ENCODE assay signal across 25 cellular contexts in genomic region chr20:42319614-42320013, GRCh38.
DNase-seq lines count a peak whose midpoint lies in the region; ATAC-seq and TF ChIP-seq lines count a peak whose summit lies in the region.
"Had no signal": no experiment of that assay in that cellular context is flagged by ENCODE, and none has a peak within 500 bp of the region (broad histone marks: within the 10 kb centered on the region; RNA-seq: fewer than 3 reads in every experiment).

No MANE protein-coding gene starts in this region.

- H3K36me3 ChIP-seq in heart left ventricle: no peaks in the 10 kb centered on the region
- H3K36me3 ChIP-seq in parathyroid adenoma (ENCODE audit: control insufficient read depth, insufficient read depth, low read length): no peaks in the 10 kb centered on the region
- no peaks in the 10 kb centered on the region for H3K36me3 ChIP-seq in neural progenitor cell
- H3K36me3 ChIP-seq: BE2C, BLaER1 had no signal

- no peaks in the 10 kb centered on the region for H4K20me1 ChIP-seq in neural progenitor cell (ENCODE audit: low read depth)
- H4K20me1 ChIP-seq: BLaER1 had no signal

- no peak overlapping the region for H3K4me3 Mint-ChIP-seq in neural progenitor cell
- H3K4me3 Mint-ChIP-seq: CD14-positive monocyte; CD4-positive, alpha-beta memory T cell; CD4-positive, CD25-positive, alpha-beta regulatory T cell; CD8-positive, alpha-beta memory T cell had no signal

- no peak overlapping the region for H2AFZ ChIP-seq in parathyroid adenoma
- H2AFZ ChIP-seq in neural progenitor cell (replicated peaks): no peak overlapping the region

- no peak overlapping the region for H3K4me2 ChIP-seq in parathyroid adenoma (ENCODE audit: low read length)
- H3K4me2 ChIP-seq in neural progenitor cell: no peak overlapping the region
- H3K4me2 ChIP-seq: BLaER1 had no signal

- no peaks in the 10 kb centered on the region for H3K27me3 Mint-ChIP-seq in neural progenitor cell (ENCODE audit: insufficient read depth, low read depth)
- H3K27me3 Mint-ChIP-seq: CD4-positive, alpha-beta memory T cell; CD8-positive, alpha-beta memory T cell had no signal

- intact Hi-C loops in Right ventricle myocardium superior (cut with DNase I) (no loop called here), heart left ventricle (cut with DNase I) (no loop called here), left ventricle myocardium superior (cut with micrococcal nuclease) (no loop called here), left cardiac atrium (cut with DNase I) (no loop called here)

- no peaks in the 10 kb centered on the region for H3K36me3 Mint-ChIP-seq in neural progenitor cell
- H3K36me3 Mint-ChIP-seq: CD14-positive monocyte; CD4-positive, alpha-beta memory T cell; CD4-positive, CD25-positive, alpha-beta regulatory T cell; CD8-positive, alpha-beta memory T cell had no signal

- H3F3A ChIP-seq in neural progenitor cell (ENCODE audit: low read depth): no peaks in the 10 kb centered on the region

- no peak for TF ChIP-seq POLR2A in heart left ventricle (IDR thresholded peaks at IDR 0.05)

- H3K79me2 ChIP-seq in parathyroid adenoma (no peaks in the 10 kb centered on the region), neural progenitor cell (ENCODE audit: low read depth) (no peaks in the 10 kb centered on the region)

- ATAC-seq in Right ventricle myocardium superior (ENCODE audit: poor library complexity) (peak; percentile 83), heart left ventricle (no peak), left ventricle myocardium superior (peak; percentile 81), left cardiac atrium (no peak)
- ATAC-seq: GM12878 had no signal

- H3K9me3 ChIP-seq in heart left ventricle (peaks cover 0 to 6% (median 0%) of the 10 kb centered on the region in 12 donors), parathyroid adenoma (ENCODE audit: control insufficient read depth, low read length) (no peaks in the 10 kb centered on the region), neural progenitor cell (ENCODE audit: low read depth) (no peaks in the 10 kb centered on the region)
- H3K9me3 ChIP-seq: BE2C, BLaER1 had no signal

- H3K27me3 ChIP-seq in heart left ventricle (no peaks in the 10 kb centered on the region), parathyroid adenoma (ENCODE audit: control insufficient read depth, insufficient read depth, low read length) (no peaks in the 10 kb centered on the region), neural progenitor cell (no peaks in the 10 kb centered on the region)
- H3K27me3 ChIP-seq: BE2C, BLaER1 had no signal

- H3K4me1 Mint-ChIP-seq in neural progenitor cell: peaks cover 11% of the 10 kb centered on the region
- H3K4me1 Mint-ChIP-seq: CD14-positive monocyte; CD4-positive, alpha-beta memory T cell; CD4-positive, CD25-positive, alpha-beta regulatory T cell; CD8-positive, alpha-beta memory T cell had no signal

- no peak overlapping the region for H3K9ac ChIP-seq in parathyroid adenoma
- no peak overlapping the region for H3K9ac ChIP-seq in neural progenitor cell
- H3K9ac ChIP-seq: BLaER1 had no signal

- H3K4me1 ChIP-seq in heart left ventricle: peaks cover 0 to 13% (median 0%) of the 10 kb centered on the region in 12 donors
- peaks cover 23% of the 10 kb centered on the region for H3K4me1 ChIP-seq in parathyroid adenoma
- peaks cover 10% of the 10 kb centered on the region for H3K4me1 ChIP-seq in neural progenitor cell
- H3K4me1 ChIP-seq: BE2C had no signal

- H3K4me3 ChIP-seq in heart left ventricle (no peak overlapping the region), parathyroid adenoma (ENCODE audit: low read depth, low read length) (no peak overlapping the region), neural progenitor cell (no peak overlapping the region)
- H3K4me3 ChIP-seq: BLaER1, GM12878 had no signal

- H3K27ac ChIP-seq in heart left ventricle (no peak overlapping the region), parathyroid adenoma (peak overlapping the region; percentile 60), neural progenitor cell (no peak overlapping the region)
- H3K27ac ChIP-seq: BLaER1 had no signal

- no peak for DNase-seq in Right ventricle myocardium superior
- DNase-seq in heart left ventricle: no peak
- DNase-seq in left ventricle myocardium superior: no peak
- no peak for DNase-seq in left cardiac atrium
- DNase-seq in NCI-H524 (lab: John Stamatoyannopoulos, UW): no peak
- no peak for DNase-seq in neural progenitor cell (ENCODE audit: low spot score)
- DNase-seq: 8988T; ACHN; BE2C; C1 segment of cervical spinal cord; CD4-positive, alpha-beta memory T cell; CD4-positive, CD25-positive, alpha-beta regulatory T cell; CD8-positive, alpha-beta memory T cell; COR-L47; DMS 273 treated with DMSO at 0.1 percent for 48 hours; DMS153; DMS53; DMS79; DND-41; EL; GDM1 had no signal

- no peak for TF ChIP-seq CTCF in heart left ventricle (IDR thresholded peaks at IDR 0.05)
- TF ChIP-seq CTCF in parathyroid adenoma (IDR thresholded peaks at IDR 0.05): no peak
- no peak for TF ChIP-seq CTCF in neural progenitor cell (IDR thresholded peaks at IDR 0.05)

- H3K27ac Mint-ChIP-seq in neural progenitor cell: no peak overlapping the region
- H3K27ac Mint-ChIP-seq: CD4-positive, alpha-beta memory T cell; CD4-positive, CD25-positive, alpha-beta regulatory T cell; CD8-positive, alpha-beta memory T cell had no signal

- peaks cover 4% of the 10 kb centered on the region for H3K9me3 Mint-ChIP-seq in neural progenitor cell

Comparison
In these comparisons a context has a peak if more than half of its experiments do, and no peak if none do; other contexts are left out.
1. ATAC-seq: peak in Right ventricle myocardium superior (single experiment) and left ventricle myocardium superior (single experiment); none in heart left ventricle (0 of 4) and left cardiac atrium (0 of 2).